In the genomic region with DNA sequence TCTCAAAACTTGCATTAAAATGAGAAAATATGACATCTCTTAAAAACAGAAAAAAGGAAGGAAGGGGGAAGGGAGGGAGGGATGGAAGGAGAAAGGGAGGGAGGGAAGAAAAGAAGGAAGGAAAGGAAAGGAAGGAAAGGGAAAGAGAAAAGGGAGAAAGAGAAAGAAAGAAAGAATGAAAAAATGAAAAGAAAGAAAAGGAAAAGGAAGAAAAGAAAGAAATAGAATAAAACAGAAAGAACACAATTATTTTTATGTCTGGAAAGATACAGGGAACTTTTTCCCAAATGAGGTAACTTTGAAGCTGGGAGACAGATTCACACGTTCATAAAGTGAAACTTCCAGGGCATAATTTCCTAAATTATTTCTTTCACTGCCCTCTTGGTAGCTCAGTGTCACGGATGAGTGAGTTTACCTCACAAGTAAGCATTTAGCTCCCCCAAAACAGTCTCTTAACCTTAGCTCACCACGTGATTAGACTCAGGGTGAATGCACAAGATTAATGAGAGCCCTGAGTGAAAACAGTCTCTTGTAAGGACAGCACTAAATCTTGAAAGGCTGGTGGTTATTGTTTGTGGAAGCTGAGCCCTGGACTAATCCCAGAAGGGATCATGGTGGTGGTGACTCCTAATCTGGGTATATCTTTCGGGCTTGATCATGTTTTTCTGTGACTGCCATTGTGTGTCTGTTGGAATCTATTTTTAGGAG, we compare ENCODE assay signal across 1 cellular context.
TF ChIP-seq lines count a peak whose summit lies in the region.

No MANE protein-coding gene starts in this region.

TF ChIP-seq in HEK293, 187 proteins besides CTCF, POLR2A, EP300 and RAD21 (continued from another document):
- TF ChIP-seq, protein P1, sequence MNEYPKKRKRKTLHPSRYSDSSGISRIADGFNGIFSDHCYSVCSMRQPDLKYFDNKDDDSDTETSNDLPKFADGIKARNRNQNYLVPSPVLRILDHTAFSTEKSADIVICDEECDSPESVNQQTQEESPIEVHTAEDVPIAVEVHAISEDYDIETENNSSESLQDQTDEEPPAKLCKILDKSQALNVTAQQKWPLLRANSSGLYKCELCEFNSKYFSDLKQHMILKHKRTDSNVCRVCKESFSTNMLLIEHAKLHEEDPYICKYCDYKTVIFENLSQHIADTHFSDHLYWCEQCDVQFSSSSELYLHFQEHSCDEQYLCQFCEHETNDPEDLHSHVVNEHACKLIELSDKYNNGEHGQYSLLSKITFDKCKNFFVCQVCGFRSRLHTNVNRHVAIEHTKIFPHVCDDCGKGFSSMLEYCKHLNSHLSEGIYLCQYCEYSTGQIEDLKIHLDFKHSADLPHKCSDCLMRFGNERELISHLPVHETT (tag by site-specific recombination; IDR thresholded peaks at IDR 0.05) = no peak
- no peak for TF ChIP-seq ZNF146 (tag by site-specific recombination; IDR thresholded peaks at IDR 0.05)
- TF ChIP-seq ZNF202 (tag by site-specific recombination; IDR thresholded peaks at IDR 0.05; ENCODE audit: borderline replicate concordance) = no peak
- TF ChIP-seq, protein P2, sequence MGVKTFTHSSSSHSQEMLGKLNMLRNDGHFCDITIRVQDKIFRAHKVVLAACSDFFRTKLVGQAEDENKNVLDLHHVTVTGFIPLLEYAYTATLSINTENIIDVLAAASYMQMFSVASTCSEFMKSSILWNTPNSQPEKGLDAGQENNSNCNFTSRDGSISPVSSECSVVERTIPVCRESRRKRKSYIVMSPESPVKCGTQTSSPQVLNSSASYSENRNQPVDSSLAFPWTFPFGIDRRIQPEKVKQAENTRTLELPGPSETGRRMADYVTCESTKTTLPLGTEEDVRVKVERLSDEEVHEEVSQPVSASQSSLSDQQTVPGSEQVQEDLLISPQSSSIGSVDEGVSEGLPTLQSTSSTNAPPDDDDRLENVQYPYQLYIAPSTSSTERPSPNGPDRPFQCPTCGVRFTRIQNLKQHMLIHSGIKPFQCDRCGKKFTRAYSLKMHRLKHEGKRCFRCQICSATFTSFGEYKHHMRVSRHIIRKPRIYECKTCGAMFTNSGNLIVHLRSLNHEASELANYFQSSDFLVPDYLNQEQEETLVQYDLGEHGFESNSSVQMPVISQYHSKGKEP (tag by site-specific recombination; IDR thresholded peaks at IDR 0.05) = peak; percentile 20; the same call in 1 of the 2 replicates
- TF ChIP-seq SP3 (tag by site-specific recombination; IDR thresholded peaks at IDR 0.05) = no peak
- 0 out of 2 replicates have a peak, but pooled peaks have one; percentile 21 for TF ChIP-seq ZNF660 (tag by site-specific recombination; IDR thresholded peaks at IDR 0.05)
- TF ChIP-seq ZNF433 (tag by site-specific recombination; IDR thresholded peaks at IDR 0.05; ENCODE audit: low read depth) = no peak
- TF ChIP-seq, protein P3, sequence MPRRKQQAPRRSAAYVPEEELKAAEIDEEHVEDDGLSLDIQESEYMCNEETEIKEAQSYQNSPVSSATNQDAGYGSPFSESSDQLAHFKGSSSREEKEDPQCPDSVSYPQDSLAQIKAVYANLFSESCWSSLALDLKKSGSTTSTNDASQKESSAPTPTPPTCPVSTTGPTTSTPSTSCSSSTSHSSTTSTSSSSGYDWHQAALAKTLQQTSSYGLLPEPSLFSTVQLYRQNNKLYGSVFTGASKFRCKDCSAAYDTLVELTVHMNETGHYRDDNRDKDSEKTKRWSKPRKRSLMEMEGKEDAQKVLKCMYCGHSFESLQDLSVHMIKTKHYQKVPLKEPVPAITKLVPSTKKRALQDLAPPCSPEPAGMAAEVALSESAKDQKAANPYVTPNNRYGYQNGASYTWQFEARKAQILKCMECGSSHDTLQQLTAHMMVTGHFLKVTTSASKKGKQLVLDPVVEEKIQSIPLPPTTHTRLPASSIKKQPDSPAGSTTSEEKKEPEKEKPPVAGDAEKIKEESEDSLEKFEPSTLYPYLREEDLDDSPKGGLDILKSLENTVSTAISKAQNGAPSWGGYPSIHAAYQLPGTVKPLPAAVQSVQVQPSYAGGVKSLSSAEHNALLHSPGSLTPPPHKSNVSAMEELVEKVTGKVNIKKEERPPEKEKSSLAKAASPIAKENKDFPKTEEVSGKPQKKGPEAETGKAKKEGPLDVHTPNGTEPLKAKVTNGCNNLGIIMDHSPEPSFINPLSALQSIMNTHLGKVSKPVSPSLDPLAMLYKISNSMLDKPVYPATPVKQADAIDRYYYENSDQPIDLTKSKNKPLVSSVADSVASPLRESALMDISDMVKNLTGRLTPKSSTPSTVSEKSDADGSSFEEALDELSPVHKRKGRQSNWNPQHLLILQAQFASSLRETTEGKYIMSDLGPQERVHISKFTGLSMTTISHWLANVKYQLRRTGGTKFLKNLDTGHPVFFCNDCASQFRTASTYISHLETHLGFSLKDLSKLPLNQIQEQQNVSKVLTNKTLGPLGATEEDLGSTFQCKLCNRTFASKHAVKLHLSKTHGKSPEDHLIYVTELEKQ (tag by site-specific recombination; IDR thresholded peaks at IDR 0.05; ENCODE audit: borderline replicate concordance) = peak; percentile 44; the same call in 1 of the 2 replicates
- TF ChIP-seq, protein P4, sequence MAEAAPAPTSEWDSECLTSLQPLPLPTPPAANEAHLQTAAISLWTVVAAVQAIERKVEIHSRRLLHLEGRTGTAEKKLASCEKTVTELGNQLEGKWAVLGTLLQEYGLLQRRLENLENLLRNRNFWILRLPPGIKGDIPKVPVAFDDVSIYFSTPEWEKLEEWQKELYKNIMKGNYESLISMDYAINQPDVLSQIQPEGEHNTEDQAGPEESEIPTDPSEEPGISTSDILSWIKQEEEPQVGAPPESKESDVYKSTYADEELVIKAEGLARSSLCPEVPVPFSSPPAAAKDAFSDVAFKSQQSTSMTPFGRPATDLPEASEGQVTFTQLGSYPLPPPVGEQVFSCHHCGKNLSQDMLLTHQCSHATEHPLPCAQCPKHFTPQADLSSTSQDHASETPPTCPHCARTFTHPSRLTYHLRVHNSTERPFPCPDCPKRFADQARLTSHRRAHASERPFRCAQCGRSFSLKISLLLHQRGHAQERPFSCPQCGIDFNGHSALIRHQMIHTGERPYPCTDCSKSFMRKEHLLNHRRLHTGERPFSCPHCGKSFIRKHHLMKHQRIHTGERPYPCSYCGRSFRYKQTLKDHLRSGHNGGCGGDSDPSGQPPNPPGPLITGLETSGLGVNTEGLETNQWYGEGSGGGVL (tag by site-specific recombination; IDR thresholded peaks at IDR 0.05) = peak; percentile 42; the same call in 1 of the 2 replicates
